18 cellular contexts compared by ENCODE assay signal in genomic region chr9:124037790-124038189, GRCh38. TPM values are rescaled to one million over a fixed set of nuclear protein-coding genes. Genes with fewer than 3 reads are reported as not detected.
A peak's percentile ranks its signal among the peaks of the same experiment; 100 is the strongest.
DNase-seq lines count a peak whose midpoint lies in the region; ATAC-seq and TF ChIP-seq lines count a peak whose summit lies in the region.
"Had no signal": no experiment of that assay in that cellular context is flagged by ENCODE, and none has a peak within 500 bp of the region (broad histone marks: within the 10 kb centered on the region; RNA-seq: fewer than 3 reads in every experiment).

No MANE protein-coding gene starts in this region.

- CTCF ChIA-PET in A673 (lab: Charles Lee) = no interaction called here

- H3K4me3 ChIP-seq in A673 (ENCODE audit: low read depth, low read length, poor library complexity, severe bottlenecking) (no peak overlapping the region), GM23338 (no peak overlapping the region), GM23248 (no peak overlapping the region)
- H3K4me3 ChIP-seq: BLaER1, PC-9 had no signal

- peak; percentile 24 for ATAC-seq in GM23338
- ATAC-seq in foreskin keratinocyte = no peak
- ATAC-seq in HG03460 (IDR thresholded peaks at IDR 0.05; ENCODE audit: unreplicated experiment) = no peak
- no peak for ATAC-seq in activated CD4-positive, CD25-positive, alpha-beta regulatory T cell treated with anti-CD3 and anti-CD28 coated beads, Interleukin-2, amount 50 U/mL, for 24 hours

- H3K27ac ChIP-seq in A673 (ENCODE audit: low read depth, low read length, poor library complexity, severe bottlenecking) = no peak overlapping the region
- no peak overlapping the region for H3K27ac ChIP-seq in GM23338 (ENCODE audit: low read depth)
- H3K27ac ChIP-seq in foreskin keratinocyte = no peak overlapping the region
- no peak overlapping the region for H3K27ac ChIP-seq in GM23248
- H3K27ac ChIP-seq: BLaER1, parathyroid adenoma, PC-9 had no signal

- no peaks in the 10 kb centered on the region for H3K9me2 ChIP-seq in GM23338 (ENCODE audit: insufficient read depth)
- no peaks in the 10 kb centered on the region for H3K9me2 ChIP-seq in GM23248 (ENCODE audit: insufficient read depth)

- BruUV-seq in A673 (replicated peaks; lab: Mats Ljungman, UMichigan) = no TSS peak

- no peaks in the 10 kb centered on the region for H3K79me2 ChIP-seq in GM23338 (replicated peaks; ENCODE audit: insufficient read depth)
- no peaks in the 10 kb centered on the region for H3K79me2 ChIP-seq in GM23248 (ENCODE audit: insufficient read depth)
- H3K79me2 ChIP-seq: parathyroid adenoma had no signal

- POLR2A ChIA-PET in A673 (lab: Charles Lee; ENCODE audit: low non-redundant PET) = interaction anchor here (0.6 kb wide), 1 partner anchor 70 kb away, joined by 3 read pairs; no protein-coding TSS in a partner anchor

- H3K4me1 ChIP-seq in A673 (ENCODE audit: insufficient read depth, low read length, poor library complexity, severe bottlenecking) (no peaks in the 10 kb centered on the region), GM23338 (ENCODE audit: insufficient read depth) (peaks cover 6% of the 10 kb centered on the region; the same call in 1 of the 2 replicates), foreskin keratinocyte (no peaks in the 10 kb centered on the region), GM23248 (ENCODE audit: insufficient read depth) (peaks cover 10% of the 10 kb centered on the region; the same call in 1 of the 2 replicates)
- H3K4me1 ChIP-seq: parathyroid adenoma had no signal

- intact Hi-C loops in A673 (cut with micrococcal nuclease; ENCODE audit: unreplicated experiment) = no loop called here

- H3K9ac ChIP-seq in GM23248 = no peak overlapping the region
- H3K9ac ChIP-seq: BLaER1, parathyroid adenoma had no signal

- 57 to 60% methylated on average over 6 of the region's 6 CpGs for WGBS in GM23248 (ENCODE audit: low coverage in 1 of 2, low lambda C conversion rate in 2 of 2, missing lambda C conversion rate in 2 of 2), 2 experiments

- H3K9me3 ChIP-seq in A673 (ENCODE audit: low read depth, low read length, poor library complexity, severe bottlenecking) (no peaks in the 10 kb centered on the region), GM23248 (ENCODE audit: low read depth) (no peaks in the 10 kb centered on the region)
- H3K9me3 ChIP-seq: BLaER1 had no signal

- H3K27me3 ChIP-seq in A673 (replicated peaks; ENCODE audit: insufficient read depth, low read depth, low read length, poor library complexity) (peaks cover 44% of the 10 kb centered on the region), GM23338 (ENCODE audit: insufficient read depth) (peaks cover 53% of the 10 kb centered on the region), foreskin keratinocyte (peaks cover 85% of the 10 kb centered on the region), GM23248 (replicated peaks; ENCODE audit: insufficient read depth) (peaks cover 45% of the 10 kb centered on the region)

- H3K27ac Mint-ChIP-seq in GM23338 = no peak overlapping the region

- no peak overlapping the region for H3K4me3 Mint-ChIP-seq in GM23338

- no peaks in the 10 kb centered on the region for H4K20me1 ChIP-seq in GM23338 (replicated peaks; ENCODE audit: insufficient read depth)
- no peaks in the 10 kb centered on the region for H4K20me1 ChIP-seq in GM23248 (ENCODE audit: insufficient read depth)
- H4K20me1 ChIP-seq: BLaER1 had no signal

- DNase-seq in A673 (ENCODE audit: low spot score) (no peak), GM23338 (ENCODE audit: low spot score) (peak; percentile 54), SK-MEL-5 (ENCODE audit: low read depth, low spot score) (peak; percentile 64), foreskin keratinocyte (no peak), GM23248 (no peak), nucleus accumbens (lab: John Stamatoyannopoulos, UW) (no peak)
- DNase-seq: activated CD4-positive, CD25-positive, alpha-beta regulatory T cell treated with anti-CD3 and anti-CD28 coated beads, Interleukin-2, amount 50 U/mL, for 72 hours; central memory CD4-positive, alpha-beta T cell; DMS79 treated with DMSO at 0.1 percent for 48 hours; NCI-H1092; NCI-H446 treated with DMSO at 0.1 percent for 48 hours; PC-9; substantia nigra had no signal

- no peaks in the 10 kb centered on the region for H3K36me3 Mint-ChIP-seq in GM23338 (ENCODE audit: low read depth)

- H3K4me2 ChIP-seq in GM23338 (no peak overlapping the region), GM23248 (ENCODE audit: unreplicated experiment) (no peak overlapping the region)
- H3K4me2 ChIP-seq: BLaER1, PC-9 had no signal

- in situ Hi-C loops in SK-MEL-5 (cut with HindIII; ENCODE audit: low pct_unique_long_range_greater_than_20kb, low sequenced_read_pairs) = no loop called here
- in situ Hi-C loops in GM23248 (cut with MboI) = loop anchor here (10.0 kb wide), 1 partner anchor 483 kb away; no protein-coding TSS in a partner anchor

- no peaks in the 10 kb centered on the region for H3K9me3 Mint-ChIP-seq in GM23338

- TF ChIP-seq CTCF in A673 (conservative IDR thresholded peaks at IDR 0.05; ENCODE audit: low read depth, low read length) = peak; percentile 34; the same call in 1 of the 2 replicates
- peak; percentile 41 to 51; a peak in 3 of 4 replicates for TF ChIP-seq CTCF in GM23338 (conservative IDR thresholded peaks at IDR 0.05; ENCODE audit: low read depth in 2 of 2)
- TF ChIP-seq CTCF in foreskin keratinocyte (conservative IDR thresholded peaks at IDR 0.05) = peak; percentile 18

- H3F3A ChIP-seq in GM23338 (replicated peaks; ENCODE audit: low read depth) = no peaks in the 10 kb centered on the region; the same call in 1 of the 2 replicates
- no peaks in the 10 kb centered on the region for H3F3A ChIP-seq in GM23248 (ENCODE audit: insufficient read depth)

- peaks cover 47% of the 10 kb centered on the region for H3K27me3 Mint-ChIP-seq in GM23338 (ENCODE audit: insufficient read depth, low read depth, poor library complexity)

- H3K36me3 ChIP-seq in A673 (ENCODE audit: insufficient read depth, low read length, poor library complexity, severe bottlenecking) = no peaks in the 10 kb centered on the region
- H3K36me3 ChIP-seq in GM23338 (ENCODE audit: insufficient read depth) = no peaks in the 10 kb centered on the region
- H3K36me3 ChIP-seq in GM23248 (ENCODE audit: low read depth) = no peaks in the 10 kb centered on the region
- H3K36me3 ChIP-seq: BLaER1 had no signal

- peaks cover 9% of the 10 kb centered on the region for H3K4me1 Mint-ChIP-seq in GM23338

- H2AFZ ChIP-seq in GM23338 (0 out of 2 replicates have a peak overlapping the region, but pooled peaks have one; percentile 3), GM23248 (no peak overlapping the region)
- H2AFZ ChIP-seq: parathyroid adenoma, PC-9 had no signal

TF ChIP-seq in GM23338, 12 proteins besides CTCF, POLR2A, EP300 and RAD21 (continues in another document):
- TF ChIP-seq EZH2 (IDR thresholded peaks at IDR 0.05; ENCODE audit: low read depth, unreplicated experiment) (no peak), EZH2phosphoT487 (IDR thresholded peaks at IDR 0.05; ENCODE audit: unreplicated experiment) (no peak)

RNA-seq across cellular contexts. Expression of gene LHX2, which starts 26.2 kb away (rescaled TPM):
- 0.17 and 0.26 TPM in 2 replicates for total RNA-seq in A673 (2021)
- total RNA-seq in GM23338 (2014; rRNA removed; shearing (Covaris generic)) = 0.19 and 1.7 TPM in 2 replicates
- 0.45 TPM in 1 of 2 replicates, not detected in the other for polyA plus RNA-seq in GM23338 (2016; fragmentation: Nextera tagmentation; extraction: Ambion mirVana)
- 0.43 TPM in 1 of 2 replicates, not detected in the other for total RNA-seq in SK-MEL-5 (2014; rRNA removed; shearing (Covaris generic))
- 0.57 and 1.5 TPM in 2 replicates for polyA plus RNA-seq in SK-MEL-5 (2015; cell fraction: cytosol; rRNA removed)
- 0.68 and 1.2 TPM in 2 replicates for polyA plus RNA-seq in SK-MEL-5 (2015; cell fraction: nucleus; rRNA removed)
- not detected in 2 replicates for total RNA-seq in foreskin keratinocyte
- not detected in 2 replicates for polyA plus RNA-seq in foreskin keratinocyte
- total RNA-seq in GM23248 (2014; rRNA removed; shearing (Covaris generic)) = not detected in 2 replicates
- polyA plus RNA-seq in GM23248 (2016; fragmentation: Nextera tagmentation; extraction: Ambion mirVana) = not detected in 2 replicates
- total RNA-seq: kidney epithelial cell had no signal

Comparison
In these comparisons a context has a peak if more than half of its experiments do, and no peak if none do; other contexts are left out.
1. DNase-seq: peak in GM23338 (single experiment) and SK-MEL-5 (single experiment); none in A673 (single experiment), foreskin keratinocyte (0 of 2), GM23248 (single experiment) and nucleus accumbens (0 of 56).
2. Peak in every context shown above with its lines, with median percentiles within 50 percentile points of each other: CTCF ChIP-seq.